Comparison of ENCODE assay signal across 19 cellular contexts in the genomic region with DNA sequence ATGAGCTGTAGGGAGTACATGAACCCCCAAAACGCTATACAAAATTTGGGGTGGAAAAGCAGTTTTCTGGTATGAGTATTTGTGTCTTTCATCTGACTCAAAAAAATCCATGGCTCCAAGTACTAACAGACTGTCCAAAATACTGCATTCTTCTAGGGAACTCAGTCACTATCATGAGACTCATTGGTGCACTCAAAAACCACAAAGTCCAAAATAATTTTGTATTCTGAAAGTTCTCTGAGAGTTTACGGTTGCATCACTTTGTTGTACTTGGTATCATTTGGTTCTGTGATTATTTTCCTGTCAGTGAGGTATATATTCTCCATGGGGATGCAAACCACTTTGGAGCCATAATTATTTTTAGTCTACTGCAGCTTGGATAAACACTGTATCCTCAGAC. TPM values are rescaled to one million over a fixed set of nuclear protein-coding genes. Genes with fewer than 3 reads are reported as not detected.
A peak's percentile ranks its signal among the peaks of the same experiment; 100 is the strongest.
DNase-seq lines count a peak whose midpoint lies in the region; ATAC-seq and TF ChIP-seq lines count a peak whose summit lies in the region.
"Had no signal": no experiment of that assay in that cellular context is flagged by ENCODE, and none has a peak within 500 bp of the region (broad histone marks: within the 10 kb centered on the region; RNA-seq: fewer than 3 reads in every experiment).

No MANE protein-coding gene starts in this region.

- H3K4me1 ChIP-seq in SJSA1 (replicated peaks): peaks cover 37% of the 10 kb centered on the region
- peaks cover 44% of the 10 kb centered on the region for H3K4me1 ChIP-seq in skeletal muscle satellite cell (ENCODE audit: control insufficient read depth, insufficient read depth, low read length)
- H3K4me1 ChIP-seq: right atrium auricular region had no signal

- peak; percentile 41 for DNase-seq in GM03348 (ENCODE audit: low spot score)
- no peak for DNase-seq in SJSA1 (ENCODE audit: low read depth in 1 of 2, low spot score in 2 of 2)
- DNase-seq in fibroblast of mammary gland (ENCODE audit: low read depth): peak; percentile 87
- no peak for DNase-seq in coronary artery (ENCODE audit: low spot score)
- DNase-seq in SW 1271 (lab: John Stamatoyannopoulos, UW): no peak
- DNase-seq: activated CD4-positive, CD25-positive, alpha-beta regulatory T cell treated with anti-CD3 and anti-CD28 coated beads, Interleukin-2, amount 50 U/mL, for 72 hours; activated CD8-positive, alpha-beta memory T cell treated with anti-CD3 and anti-CD28 coated beads for 24 hours; activated naive CD4-positive, alpha-beta T cell treated with anti-CD3 and anti-CD28 coated beads, Interleukin-2, amount 50 U/mL, for 16 hours; activated T-cell treated with anti-CD3 and anti-CD28 coated beads, Interleukin-2, amount 50 U/mL, for 72 hours; brain microvascular endothelial cell; dermis blood vessel endothelial cell; H9; left ventricle myocardium superior; NCI-H1436 treated with DMSO at 0.1 percent for 48 hours; stimulated activated naive B cell treated with anti-CD40 and anti-IgM and Interleukin-4, amounts not matched to agents 10 μg/mL and 1 μg/mL and 100 μg/mL, for 72 hours had no signal

- peak overlapping the region; percentile 53 for H3K9ac ChIP-seq in skeletal muscle satellite cell (ENCODE audit: low read depth, low read length)

- TF ChIP-seq CTCF in fibroblast of mammary gland (conservative IDR thresholded peaks at IDR 0.05; ENCODE audit: control insufficient read depth, insufficient read depth, low read depth, low read length): no peak
- no peak for TF ChIP-seq CTCF in coronary artery (IDR thresholded peaks at IDR 0.05)

- no peaks in the 10 kb centered on the region for H3K36me3 ChIP-seq in SJSA1
- no peaks in the 10 kb centered on the region for H3K36me3 ChIP-seq in skeletal muscle satellite cell (ENCODE audit: insufficient read depth, low read length)
- H3K36me3 ChIP-seq: brain microvascular endothelial cell, right atrium auricular region had no signal

- peak overlapping the region; percentile 21 for H3K4me2 ChIP-seq in skeletal muscle satellite cell (ENCODE audit: low read length)

- H3K27ac ChIP-seq in SJSA1: 0 out of 2 replicates have a peak overlapping the region, but pooled peaks have one; percentile 4
- no peak overlapping the region for H3K27ac ChIP-seq in coronary artery
- H3K27ac ChIP-seq: brain microvascular endothelial cell, right atrium auricular region had no signal

- no peak overlapping the region for H3K4me3 ChIP-seq in SJSA1
- H3K4me3 ChIP-seq in fibroblast of mammary gland (ENCODE audit: control insufficient read depth, low read depth, low read length): no peak overlapping the region
- no peak overlapping the region for H3K4me3 ChIP-seq in skeletal muscle satellite cell (ENCODE audit: low read length)
- no peak overlapping the region for H3K4me3 ChIP-seq in coronary artery
- H3K4me3 ChIP-seq: right atrium auricular region had no signal

- H3K27me3 ChIP-seq in SJSA1 (replicated peaks): no peaks in the 10 kb centered on the region
- H3K27me3 ChIP-seq in skeletal muscle satellite cell (ENCODE audit: control insufficient read depth, insufficient read depth, low read length): no peaks in the 10 kb centered on the region
- H3K27me3 ChIP-seq: brain microvascular endothelial cell, right atrium auricular region had no signal

- H3K9me3 ChIP-seq in SJSA1 (replicated peaks) (no peaks in the 10 kb centered on the region), skeletal muscle satellite cell (replicated peaks; ENCODE audit: low read length) (no peaks in the 10 kb centered on the region)
- H3K9me3 ChIP-seq: right atrium auricular region had no signal

- ATAC-seq in GM19351 (IDR thresholded peaks at IDR 0.05; ENCODE audit: unreplicated experiment): no peak
- ATAC-seq: activated T-cell treated with anti-CD3 and anti-CD28 coated beads, Interleukin-2, amount 50 U/mL, for 72 hours; HepG2; left ventricle myocardium superior; stimulated activated naive B cell treated with anti-CD40 and anti-IgM and Interleukin-4, amounts not matched to agents 10 μg/mL and 1 μg/mL and 100 μg/mL, for 72 hours had no signal

RNA-seq across cellular contexts. Expression of gene CABCOCO1, which starts 28.0 kb away (rescaled TPM):
- total RNA-seq in SJSA1 (2014; rRNA removed; shearing (Covaris generic)): 2.2 TPM in 1 of 2 replicates, not detected in the other
- 0.66 and 0.76 TPM in 2 replicates for total RNA-seq in skeletal muscle satellite cell (2012; rRNA removed)
- total RNA-seq: activated T-cell treated with anti-CD3 and anti-CD28 coated beads, Interleukin-2, amount 50 U/mL, for 72 hours; dermis blood vessel endothelial cell; H9; HepG2; left ventricle myocardium superior had no signal

Comparison
In these comparisons a context has a peak if more than half of its experiments do, and no peak if none do; other contexts are left out.
1. DNase-seq: peak in GM03348 (single experiment) and fibroblast of mammary gland (single experiment); none in SJSA1 (0 of 2), coronary artery (single experiment) and SW 1271 (0 of 2).